ENCODE assay signal across 7 cellular contexts in the genomic region with DNA sequence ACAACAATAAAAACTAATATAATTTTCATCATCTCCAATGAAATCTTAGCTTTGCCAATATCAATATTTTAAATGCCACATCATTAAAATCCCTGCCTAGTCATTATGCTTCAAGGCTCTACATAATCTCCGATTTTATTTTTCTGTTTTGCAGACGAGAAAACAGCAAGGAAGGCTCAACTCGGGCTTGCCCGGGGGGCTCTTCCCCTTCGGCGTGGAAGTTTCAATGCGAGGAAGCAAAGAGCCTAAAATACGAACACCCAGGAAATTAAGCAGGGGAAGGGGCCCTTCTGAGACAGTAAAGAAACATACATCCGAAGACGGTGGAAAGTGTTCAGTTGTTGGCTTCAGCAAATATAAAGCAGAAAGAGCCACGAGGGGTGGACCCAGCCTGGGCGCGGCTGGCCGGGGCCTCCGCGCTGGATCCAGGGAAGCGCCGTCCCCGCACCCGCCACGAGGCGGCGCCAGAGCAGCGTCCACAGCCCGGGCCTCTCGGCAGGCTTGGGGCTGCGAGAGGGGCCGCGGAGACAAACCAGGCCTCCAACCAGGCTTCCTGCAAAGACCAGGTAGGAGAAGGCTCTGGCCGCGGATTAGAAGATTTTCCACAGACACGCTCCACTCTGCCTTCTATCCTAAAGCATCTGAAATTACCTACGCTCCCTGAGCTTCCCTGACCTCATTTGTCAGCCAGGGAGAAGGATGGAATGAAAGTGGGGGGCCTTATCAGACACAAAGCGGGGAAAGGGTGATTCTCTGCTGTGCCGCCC.
A peak's percentile ranks its signal among the peaks of the same experiment; 100 is the strongest.
DNase-seq lines count a peak whose midpoint lies in the region; ATAC-seq and TF ChIP-seq lines count a peak whose summit lies in the region.

No MANE protein-coding gene starts in this region.

- TF ChIP-seq CTCF in GM10266 (IDR thresholded peaks at IDR 0.05; ENCODE audit: control insufficient read depth, insufficient read depth, low read depth, missing control alignments) (peak; percentile 92), Peyer's patch (IDR thresholded peaks at IDR 0.05) (peak; percentile 28 to 83 (median 68))

- H3K27ac ChIP-seq in Peyer's patch: no peak overlapping the region

- H3K36me3 ChIP-seq in Peyer's patch: no peaks in the 10 kb centered on the region

- intact Hi-C loops in activated naive CD4-positive, alpha-beta T cell treated with anti-CD3 and anti-CD28 coated beads for 36 hours (cut with micrococcal nuclease): loop anchor here (1.0 to 10.0 kb wide), 4 partner anchors 410 to 745 kb away; no protein-coding TSS in a partner anchor
- intact Hi-C loops in Right ventricle myocardium superior (cut with DNase I): loop anchor here (2.0 to 5.0 kb wide), 2 partner anchors 408 to 741 kb away; no protein-coding TSS in a partner anchor
- intact Hi-C loops in posterior vena cava (cut with DNase I): no loop called here

- H3K4me3 ChIP-seq in Peyer's patch: no peak overlapping the region

- peaks cover 3% of the 10 kb centered on the region for H3K4me1 Mint-ChIP-seq in activated naive CD4-positive, alpha-beta T cell treated with anti-CD3 and anti-CD28 coated beads for 36 hours (ENCODE audit: low read depth)

- peak; percentile 87 for ATAC-seq in HG03354 (IDR thresholded peaks at IDR 0.05; ENCODE audit: poor library complexity, severe bottlenecking, unreplicated experiment)
- ATAC-seq in Right ventricle myocardium superior (ENCODE audit: poor library complexity): peak; percentile 97
- ATAC-seq in HG02623 (IDR thresholded peaks at IDR 0.05; ENCODE audit: unreplicated experiment): no peak

- no peaks in the 10 kb centered on the region for H3K9me3 Mint-ChIP-seq in activated naive CD4-positive, alpha-beta T cell treated with anti-CD3 and anti-CD28 coated beads for 36 hours

- no peak overlapping the region for H3K27ac Mint-ChIP-seq in activated naive CD4-positive, alpha-beta T cell treated with anti-CD3 and anti-CD28 coated beads for 36 hours

- H3K27me3 ChIP-seq in Peyer's patch: no peaks in the 10 kb centered on the region

- peaks cover 13% of the 10 kb centered on the region for H3K27me3 Mint-ChIP-seq in activated naive CD4-positive, alpha-beta T cell treated with anti-CD3 and anti-CD28 coated beads for 36 hours (ENCODE audit: low read depth)

- H3K36me3 Mint-ChIP-seq in activated naive CD4-positive, alpha-beta T cell treated with anti-CD3 and anti-CD28 coated beads for 36 hours (ENCODE audit: low read depth): no peaks in the 10 kb centered on the region

- peak; percentile 78 for DNase-seq in GM10266 (ENCODE audit: extremely low spot score)
- DNase-seq in Peyer's patch: peak in 2 of 3 donors; percentile 55 to 78
- DNase-seq in activated naive CD4-positive, alpha-beta T cell treated with anti-CD3 and anti-CD28 coated beads for 36 hours: peak; percentile 59
- peak; percentile 70 for DNase-seq in Right ventricle myocardium superior
- DNase-seq in posterior vena cava (ENCODE audit: low spot score): peak; percentile 85

- H3K4me1 ChIP-seq in Peyer's patch: peaks cover 0 to 7% (median 0%) of the 10 kb centered on the region in 4 donors

- H3K4me3 Mint-ChIP-seq in activated naive CD4-positive, alpha-beta T cell treated with anti-CD3 and anti-CD28 coated beads for 36 hours: no peak overlapping the region

- no peaks in the 10 kb centered on the region for H3K9me3 ChIP-seq in Peyer's patch

- CTCF ChIA-PET in activated naive CD4-positive, alpha-beta T cell treated with anti-CD3 and anti-CD28 coated beads for 36 hours (lab: Charles Lee): interaction anchor here (0.6 to 2.8 kb wide), 14 partner anchors 9 to 1305 kb away, joined by 3 to 9 read pairs (median 3); no protein-coding TSS in a partner anchor

- TF ChIP-seq POLR2A in Peyer's patch (IDR thresholded peaks at IDR 0.05): no peak

Comparison
In these comparisons a context has a peak if more than half of its experiments do, and no peak if none do; other contexts are left out.
1. intact Hi-C loops: an anchor here in activated naive CD4-positive, alpha-beta T cell treated with anti-CD3 and anti-CD28 coated beads for 36 hours (1.0 to 10.0 kb wide) and Right ventricle myocardium superior (2.0 to 5.0 kb wide); none called in posterior vena cava.